ENCODE assay signal across 34 cellular contexts in genomic region chr2:238738917-238739316, GRCh38.
"Had no signal": no experiment of that assay in that cellular context is flagged by ENCODE, and none has a peak within 500 bp of the region (broad histone marks: within the 10 kb centered on the region; RNA-seq: fewer than 3 reads in every experiment).

No MANE protein-coding gene starts in this region.

- H3K27me3 ChIP-seq: MG63 had no signal

- DNase-seq: Karpas-422, Kasumi-1, MG63, MM.1S, MV-4-11, NCI-H1048, NCI-H1092, NCI-H1092 treated with DMSO at 0.1 percent for 48 hours, NCI-H1105, NCI-H1105 treated with DMSO at 0.1 percent for 48 hours, NCI-H1417, NCI-H1417 treated with DMSO at 0.1 percent for 48 hours, NCI-H1436, NCI-H1436 treated with DMSO at 0.1 percent for 48 hours, NCI-H146, NCI-H1694, NCI-H1694 treated with DMSO at 0.1 percent for 48 hours, NCI-H187, NCI-H187 treated with DMSO at 0.1 percent for 48 hours, NCI-H1930, NCI-H2029, NCI-H2029 treated with DMSO at 0.1 percent for 48 hours, NCI-H2081, NCI-H2081 treated with DMSO at 0.1 percent for 48 hours, NCI-H2107, NCI-H2171, NCI-H2171 treated with DMSO at 0.1 percent for 48 hours, NCI-H2227 treated with DMSO at 0.1 percent for 48 hours, NCI-H226, NCI-H345, NCI-H446, NCI-H446 treated with DMSO at 0.1 percent for 48 hours, NCI-H510A, NCI-H510A treated with DMSO at 0.1 percent for 48 hours had no signal

- H3K36me3 ChIP-seq: MG63 had no signal

- H3K4me3 ChIP-seq: MG63 had no signal
